ENCODE assay signal across 22 cellular contexts in genomic region chr20:41534170-41534569, GRCh38.
"Had no signal": no experiment of that assay in that cellular context is flagged by ENCODE, and none has a peak within 500 bp of the region (broad histone marks: within the 10 kb centered on the region; RNA-seq: fewer than 3 reads in every experiment).

No MANE protein-coding gene starts in this region.

- H3K4me1 Mint-ChIP-seq: WTC11 had no signal

- H3K27ac ChIP-seq: adrenal gland, SJSA1 had no signal

- H3K4me3 Mint-ChIP-seq: activated CD4-positive, alpha-beta T cell treated with anti-CD3 and anti-CD28 coated beads, Interleukin-2, amount 10 ng/mL, durations not matched to agents 24 days and 14 days; activated naive CD4-positive, alpha-beta T cell treated with anti-CD3 and anti-CD28 coated beads for 36 hours; activated naive CD8-positive, alpha-beta T cell; activated T-cell treated with anti-CD3 and anti-CD28 coated beads, Interleukin-2, amount 50 U/mL, for 4 hours; T-helper 1 cell treated with Interleukin-12 subunit alpha and Interleukin-12 subunit beta and Interleukin-4 antibody, amounts not matched to agents 30 μg/mL and 1 μg/mL, for 36 hours; WTC11 had no signal

- ATAC-seq: activated T-cell treated with anti-CD3 and anti-CD28 coated beads, Interleukin-2, amount 50 U/mL, for 4 hours; WTC11 had no signal

- H3K9me3 Mint-ChIP-seq: activated CD4-positive, alpha-beta T cell treated with anti-CD3 and anti-CD28 coated beads, Interleukin-2, amount 10 ng/mL, durations not matched to agents 24 days and 14 days had no signal

- H3K4me1 ChIP-seq: breast epithelium had no signal

- H3K27ac Mint-ChIP-seq: activated CD4-positive, alpha-beta T cell treated with anti-CD3 and anti-CD28 coated beads, Interleukin-2, amount 10 ng/mL, durations not matched to agents 24 days and 14 days; activated naive CD4-positive, alpha-beta T cell treated with anti-CD3 and anti-CD28 coated beads for 36 hours; activated naive CD8-positive, alpha-beta T cell; T-helper 1 cell treated with Interleukin-12 subunit alpha and Interleukin-12 subunit beta and Interleukin-4 antibody, amounts not matched to agents 30 μg/mL and 1 μg/mL, for 36 hours; WTC11 had no signal

- H3K9me3 ChIP-seq: adrenal gland had no signal

- DNase-seq: activated CD4-positive, alpha-beta T cell treated with anti-CD3 and anti-CD28 coated beads, Interleukin-2, amount 10 ng/mL, durations not matched to agents 24 days and 14 days; activated CD4-positive, alpha-beta T cell treated with anti-CD3 and anti-CD28 coated beads, Interleukin-2, amount 50 U/mL, for 48 hours; activated CD4-positive, CD25-positive, alpha-beta regulatory T cell treated with anti-CD3 and anti-CD28 coated beads, Interleukin-2, amount 50 U/mL, for 72 hours; activated gamma-delta T cell; activated naive CD4-positive, alpha-beta T cell treated with anti-CD3 and anti-CD28 coated beads for 36 hours; activated T-cell treated with anti-CD3 and anti-CD28 coated beads, Interleukin-2, amount 50 U/mL, for 4 hours; adrenal gland; aorta; MG63; MV-4-11; NCI-H1417 treated with DMSO at 0.1 percent for 48 hours; NCI-H1694; NCI-H2107; NCI-H2171 treated with DMSO at 0.1 percent for 48 hours; NCI-H526; NCI-H82; PC-3 had no signal

- H3K36me3 ChIP-seq: breast epithelium had no signal

- H3K27me3 Mint-ChIP-seq: activated CD4-positive, alpha-beta T cell treated with anti-CD3 and anti-CD28 coated beads, Interleukin-2, amount 10 ng/mL, durations not matched to agents 24 days and 14 days; activated naive CD8-positive, alpha-beta T cell had no signal

- H3K4me3 ChIP-seq: adrenal gland, breast epithelium, MG63, SJSA1 had no signal

- H3K27me3 ChIP-seq: adrenal gland, breast epithelium, MG63, SJSA1 had no signal
